11 cellular contexts compared by ENCODE assay signal in the genomic region with DNA sequence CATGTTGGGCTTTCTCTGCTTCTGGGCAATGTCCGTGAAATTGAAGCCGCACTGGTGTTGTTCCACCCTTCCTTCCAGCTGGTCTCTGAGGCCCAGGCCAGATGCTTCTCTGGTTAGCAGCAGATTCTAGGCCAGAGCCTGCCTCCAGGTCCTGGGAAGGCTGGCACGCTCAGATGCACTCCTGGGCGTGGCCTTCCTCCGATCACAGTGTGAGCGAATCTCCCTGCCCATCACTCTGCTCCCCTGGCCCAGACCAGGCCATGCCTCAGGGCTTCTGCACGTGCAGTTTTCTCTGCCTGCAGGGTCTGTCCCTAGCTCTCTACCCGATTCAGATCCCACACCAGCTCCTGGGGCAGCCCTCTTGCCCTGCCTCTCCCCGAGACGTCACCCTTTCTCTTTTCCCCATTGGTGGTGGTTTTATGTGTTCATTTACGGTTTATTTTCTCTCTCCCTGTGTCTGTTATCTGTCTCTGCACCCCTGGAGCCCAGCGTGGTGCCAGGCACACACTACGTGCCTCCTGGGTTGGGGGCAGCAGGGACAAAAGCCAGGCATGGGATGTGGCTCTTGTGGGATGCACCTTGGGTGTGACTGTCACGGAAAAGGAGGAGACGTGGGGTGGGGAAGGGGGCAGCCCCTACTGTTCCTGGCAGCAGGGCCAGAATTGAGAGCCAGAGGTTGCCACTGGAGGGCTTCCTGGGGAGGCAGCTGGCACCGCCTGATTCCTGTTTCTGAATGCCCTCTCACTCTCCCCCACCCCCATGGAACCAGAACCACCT.
DNase-seq lines count a peak whose midpoint lies in the region; ATAC-seq lines count a peak whose summit lies in the region.
"Had no signal": no experiment of that assay in that cellular context is flagged by ENCODE, and none has a peak within 500 bp of the region (broad histone marks: within the 10 kb centered on the region; RNA-seq: fewer than 3 reads in every experiment).

No MANE protein-coding gene starts in this region.

- ATAC-seq in right cardiac atrium (no peak), HG02870 (IDR thresholded peaks at IDR 0.05; ENCODE audit: unreplicated experiment) (no peak), left lobe of liver (no peak)
- ATAC-seq: effector memory CD8-positive, alpha-beta T cell had no signal

- H3K4me3 ChIP-seq in right cardiac atrium (ENCODE audit: low read length) (no peak overlapping the region), skeletal muscle tissue (ENCODE audit: low read length in 3 of 3) (no peak overlapping the region)
- H3K4me3 ChIP-seq: ascending aorta had no signal

- WGBS in right cardiac atrium, result 68% methylated on average over 16 of the region's 16 CpGs

- H3K27me3 ChIP-seq in right cardiac atrium (ENCODE audit: control insufficient read depth, insufficient read depth) (no peaks in the 10 kb centered on the region), skeletal muscle tissue (ENCODE audit: control insufficient read depth in 3 of 3, insufficient read depth in 3 of 3, low read length in 3 of 3) (peaks cover 6 to 16% (median 11%) of the 10 kb centered on the region in 3 donors)
- H3K27me3 ChIP-seq: ascending aorta had no signal

- H3K9me3 ChIP-seq in right cardiac atrium (ENCODE audit: control insufficient read depth, low read length), result no peaks in the 10 kb centered on the region
- no peaks in the 10 kb centered on the region for H3K9me3 ChIP-seq in skeletal muscle tissue (ENCODE audit: control insufficient read depth in 3 of 3, low read length in 3 of 3)
- H3K9me3 ChIP-seq: ascending aorta had no signal

- intact Hi-C loops in right cardiac atrium (cut with DNase I), result loop anchor here in 1 of 4 donors (5.0 to 10.0 kb wide), 2 partner anchors 34 to 216 kb away; no protein-coding TSS in a partner anchor

- H3K27ac ChIP-seq in right cardiac atrium (ENCODE audit: low read length) (peak overlapping the region; percentile 73), skeletal muscle tissue (ENCODE audit: low read depth, low read length) (peak overlapping the region; percentile 13)
- H3K27ac ChIP-seq: ascending aorta had no signal

- no peak overlapping the region for H3K9ac ChIP-seq in skeletal muscle tissue (ENCODE audit: low read depth in 1 of 3, low read length in 3 of 3)

- H3K4me1 ChIP-seq in right cardiac atrium (ENCODE audit: control insufficient read depth, insufficient read depth, low read length), result peaks cover 16% of the 10 kb centered on the region
- H3K4me1 ChIP-seq in skeletal muscle tissue (ENCODE audit: control insufficient read depth in 3 of 3, insufficient read depth in 3 of 3, low read length in 3 of 3), result peaks cover 2 to 19% (median 6%) of the 10 kb centered on the region in 3 donors
- H3K4me1 ChIP-seq: ascending aorta had no signal

- peak; percentile 1 for DNase-seq in activated CD4-positive, alpha-beta T cell treated with anti-CD3 and anti-CD28 coated beads for 1 hour
- DNase-seq in activated CD4-positive, alpha-beta T cell treated with anti-CD3 and anti-CD28 coated beads, Interleukin-2, amount 50 U/mL, for 48 hours, result no peak
- peak; percentile 39 for DNase-seq in activated CD8-positive, alpha-beta memory T cell treated with anti-CD3 and anti-CD28 coated beads, Interleukin-2, amount 50 U/mL, for 48 hours
- DNase-seq in right cardiac atrium (peak; percentile 10 to 53 (median 39)), NCI-H1930 (lab: John Stamatoyannopoulos, UW) (no peak), left lobe of liver (ENCODE audit: low spot score) (no peak)
- DNase-seq: effector memory CD8-positive, alpha-beta T cell; OCI-M1 had no signal

- H3K36me3 ChIP-seq in skeletal muscle tissue (ENCODE audit: control insufficient read depth in 3 of 3, insufficient read depth in 3 of 3, low read length in 3 of 3), result no peaks in the 10 kb centered on the region
- H3K36me3 ChIP-seq: ascending aorta had no signal

Comparison
In these comparisons a context has a peak if more than half of its experiments do, and no peak if none do; other contexts are left out.
1. DNase-seq: peak in activated CD4-positive, alpha-beta T cell treated with anti-CD3 and anti-CD28 coated beads for 1 hour (single experiment), activated CD8-positive, alpha-beta memory T cell treated with anti-CD3 and anti-CD28 coated beads, Interleukin-2, amount 50 U/mL, for 48 hours (single experiment) and right cardiac atrium (3 of 3); none in activated CD4-positive, alpha-beta T cell treated with anti-CD3 and anti-CD28 coated beads, Interleukin-2, amount 50 U/mL, for 48 hours (0 of 2), NCI-H1930 (0 of 2) and left lobe of liver (single experiment).